Comparison of ENCODE assay signal across 13 cellular contexts in the genomic region with DNA sequence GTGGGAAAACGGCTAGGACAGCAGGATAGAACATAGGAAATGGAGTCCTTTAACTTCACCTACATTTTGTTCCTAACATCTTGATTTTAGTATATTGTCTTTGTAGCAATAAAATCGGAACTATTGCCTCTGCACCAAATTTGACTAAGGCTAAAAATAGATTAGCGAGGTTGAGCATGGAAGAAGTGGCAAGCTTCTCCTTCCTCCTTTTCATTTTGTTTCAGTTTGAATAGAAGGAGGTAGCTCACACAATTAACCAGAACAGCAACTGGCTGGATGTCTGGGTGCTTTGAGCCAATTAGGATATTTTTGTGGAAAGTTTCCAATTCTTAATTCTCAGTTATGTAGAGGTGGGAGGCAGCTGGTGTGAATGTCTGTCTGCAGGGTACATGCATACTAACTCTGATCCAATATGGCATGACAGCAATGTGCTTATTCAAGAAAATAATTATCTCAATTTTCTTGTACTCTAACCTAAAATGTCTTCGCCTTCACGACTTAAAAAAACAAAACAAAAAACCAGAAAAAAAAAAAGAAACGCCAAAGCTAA. TPM values are rescaled to one million over a fixed set of nuclear protein-coding genes. Genes with fewer than 3 reads are reported as not detected.
A peak's percentile ranks its signal among the peaks of the same experiment; 100 is the strongest.
DNase-seq lines count a peak whose midpoint lies in the region; ATAC-seq, FAIRE-seq and TF ChIP-seq lines count a peak whose summit lies in the region.
"Had no signal": no experiment of that assay in that cellular context is flagged by ENCODE, and none has a peak within 500 bp of the region (broad histone marks: within the 10 kb centered on the region; RNA-seq: fewer than 3 reads in every experiment).

No MANE protein-coding gene starts in this region.

- peaks cover 43% of the 10 kb centered on the region for H3K4me1 Mint-ChIP-seq in T-helper 17 cell

- H3K36me3 ChIP-seq in BLaER1 treated with 17β-estradiol and CSF1 and Interleukin-3, amounts not matched to agents 10 nM and 100 nM = peaks cover 0 to 1% (median 0%) of the 10 kb centered on the region in 11 experiments; a peak in 3 of 22 replicates
- H3K36me3 ChIP-seq in H7 (replicated peaks; ENCODE audit: control insufficient read depth, insufficient read depth, low read length) = no peaks in the 10 kb centered on the region
- H3K36me3 ChIP-seq: lower lobe of right lung had no signal

- H3K4me3 Mint-ChIP-seq in T-helper 17 cell = peak overlapping the region; percentile 85

- peaks cover 35 to 84% (median 63%) of the 10 kb centered on the region in 10 experiments for H3K4me1 ChIP-seq in BLaER1 treated with 17β-estradiol and CSF1 and Interleukin-3, amounts not matched to agents 10 nM and 100 nM

- peaks cover 0 to 3% (median 0%) of the 10 kb centered on the region in 11 experiments; a peak in 6 of 22 replicates for H3K9me3 ChIP-seq in BLaER1 treated with 17β-estradiol and CSF1 and Interleukin-3, amounts not matched to agents 10 nM and 100 nM (replicated peaks in 1 of 11)
- no peaks in the 10 kb centered on the region for H3K9me3 ChIP-seq in T-helper 17 cell (ENCODE audit: control insufficient read depth, low read length, poor library complexity, severe bottlenecking)
- H3K9me3 ChIP-seq: lower lobe of right lung had no signal

- no peak for ATAC-seq in T-helper 17 cell
- ATAC-seq: lower lobe of right lung had no signal

- H3K27me3 Mint-ChIP-seq in T-helper 17 cell = no peaks in the 10 kb centered on the region

- peak; percentile 44 for FAIRE-seq in GM19239 (lab: Jason Lieb, UNC)

- H3K36me3 Mint-ChIP-seq in T-helper 17 cell (ENCODE audit: low read depth) = peaks cover 5% of the 10 kb centered on the region

- peak overlapping the region in 3 of 10 experiments; percentile 9 to 23 (median 22); a peak in 5 of 20 replicates for H3K4me3 ChIP-seq in BLaER1 treated with 17β-estradiol and CSF1 and Interleukin-3, amounts not matched to agents 10 nM and 100 nM
- no peak overlapping the region for H3K4me3 ChIP-seq in H7 (ENCODE audit: insufficient read depth, low read depth, low read length)
- H3K4me3 ChIP-seq: hepatocyte, lower lobe of right lung had no signal

- DNase-seq in GM19239 (ENCODE audit: insufficient read length, low spot score) (no peak), T-helper 17 cell (no peak), medulla oblongata (ENCODE audit: extremely low spot score) (peak; percentile 63), H7 (no peak), kidney glomerular epithelial cell (lab: John Stamatoyannopoulos, UW) (no peak), GM20000 (ENCODE audit: low spot score) (no peak)
- DNase-seq in central memory CD4-positive, alpha-beta T cell = no peak
- DNase-seq: lower lobe of right lung, NCI-H146, NCI-H774 had no signal

- H3K4me2 ChIP-seq in BLaER1 treated with 17β-estradiol and CSF1 and Interleukin-3, amounts not matched to agents 10 nM and 100 nM = peak overlapping the region; percentile 38 to 87 (median 69)
- H3K4me2 ChIP-seq: hepatocyte had no signal

- no peak for TF ChIP-seq CTCF in GM20000 (IDR thresholded peaks at IDR 0.05; ENCODE audit: extremely low read depth, missing control alignments)

- H3K9ac ChIP-seq in BLaER1 treated with 17β-estradiol and CSF1 and Interleukin-3, amounts not matched to agents 10 nM and 100 nM = peak overlapping the region in 3 of 11 experiments; percentile 22 to 39 (median 38); a peak in 4 of 22 replicates
- H3K9ac ChIP-seq: parathyroid adenoma had no signal

- H3K27me3 ChIP-seq in BLaER1 treated with 17β-estradiol and CSF1 and Interleukin-3, amounts not matched to agents 10 nM and 100 nM = no peaks in the 10 kb centered on the region
- peaks cover 8% of the 10 kb centered on the region for H3K27me3 ChIP-seq in H7 (ENCODE audit: control insufficient read depth, insufficient read depth, low read length)
- H3K27me3 ChIP-seq: hepatocyte had no signal

- peak overlapping the region in 8 of 11 experiments; percentile 2 to 64 (median 40); a peak in 11 of 22 replicates for H3K27ac ChIP-seq in BLaER1 treated with 17β-estradiol and CSF1 and Interleukin-3, amounts not matched to agents 10 nM and 100 nM
- H3K27ac ChIP-seq: hepatocyte, lower lobe of right lung, parathyroid adenoma had no signal

- H3K27ac Mint-ChIP-seq in T-helper 17 cell = peak overlapping the region; percentile 87

- H4K20me1 ChIP-seq in BLaER1 treated with 17β-estradiol and CSF1 and Interleukin-3, amounts not matched to agents 10 nM and 100 nM = peaks cover 0 to 4% (median under 1%) of the 10 kb centered on the region in 11 experiments; a peak in 5 of 22 replicates

RNA-seq across cellular contexts. Expression of a gene that starts 3.1 kb away (rescaled TPM):
- total RNA-seq in T-helper 17 cell = 100 to 1,000 TPM; 172 to 197 TPM
- total RNA-seq in H7 (2014; rRNA removed; shearing (Covaris generic)) = 4.4 and 7.4 TPM in 2 replicates

Comparison
In these comparisons a context has a peak if more than half of its experiments do, and no peak if none do; other contexts are left out.
1. RNA of a gene that starts 3.1 kb away (total RNA-seq): 172 to 197 TPM in T-helper 17 cell; 4.4 to 7.4 TPM in H7; every median in the first group is over 10 times any median in the second.